16 cellular contexts compared by ENCODE assay signal in the genomic region with DNA sequence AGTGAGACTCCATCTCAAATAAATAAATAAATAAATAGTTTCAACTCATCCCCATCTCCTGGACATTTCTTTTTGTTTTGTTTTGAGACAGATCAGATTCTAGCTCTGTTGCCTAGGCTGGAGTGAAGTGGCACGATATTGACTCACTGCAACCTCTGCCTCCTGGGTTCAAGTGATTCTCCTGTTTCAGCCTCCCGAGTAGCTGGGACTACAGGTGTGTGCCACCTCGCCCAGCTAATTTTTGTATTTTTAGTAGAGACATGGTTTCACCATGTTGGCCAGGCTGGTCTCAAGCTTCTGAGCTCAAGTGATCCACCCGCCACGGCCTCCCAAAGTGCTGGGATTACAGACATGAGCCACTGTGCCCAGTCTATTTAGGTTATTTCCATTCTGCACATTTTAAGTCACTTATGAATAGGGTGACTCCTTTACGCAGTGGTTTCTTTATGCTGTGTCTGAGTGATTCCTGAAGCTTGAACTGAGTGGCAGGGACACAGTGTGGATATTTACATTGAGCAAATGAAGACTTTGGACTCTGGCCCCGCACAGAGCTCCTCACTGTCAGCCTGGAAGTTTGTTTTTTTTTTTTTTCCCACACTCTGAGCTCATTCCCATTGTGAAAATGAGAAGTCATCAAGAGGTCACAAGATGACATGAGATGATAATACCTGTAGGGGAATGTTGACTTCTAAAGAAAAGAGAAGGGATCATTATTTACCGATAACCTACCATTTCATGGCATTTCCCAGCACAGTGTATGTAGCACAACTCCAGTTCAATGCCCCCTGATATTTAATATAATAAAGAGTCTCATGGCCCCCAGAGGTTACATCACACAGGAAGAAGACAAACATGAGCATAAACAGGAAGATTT.
"Had no signal": no experiment of that assay in that cellular context is flagged by ENCODE, and none has a peak within 500 bp of the region (broad histone marks: within the 10 kb centered on the region; RNA-seq: fewer than 3 reads in every experiment).

No MANE protein-coding gene starts in this region.

- H3K36me3 Mint-ChIP-seq: stimulated activated memory B cell treated with anti-CD40 and anti-IgM and Interleukin-4, amounts not matched to agents 10 μg/mL and 1 μg/mL and 100 μg/mL, for 72 hours had no signal

- H3K4me3 Mint-ChIP-seq: activated CD8-positive, alpha-beta T cell treated with anti-CD3 and anti-CD28 coated beads for 36 hours; stimulated activated memory B cell treated with anti-CD40 and anti-IgM and Interleukin-4, amounts not matched to agents 10 μg/mL and 1 μg/mL and 100 μg/mL, for 72 hours had no signal

- H3K4me3 ChIP-seq: breast epithelium, esophagus squamous epithelium, left ventricle myocardium inferior, tibial artery had no signal

- H3K9me3 ChIP-seq: esophagus squamous epithelium, neutrophil, tibial artery had no signal

- H3K4me1 ChIP-seq: breast epithelium, esophagus squamous epithelium, left ventricle myocardium inferior, tibial artery had no signal

- H3K27me3 ChIP-seq: breast epithelium, neutrophil had no signal

- H3K27ac ChIP-seq: breast epithelium, esophagus squamous epithelium, left ventricle myocardium inferior, neutrophil, tibial artery had no signal

- DNase-seq: activated CD4-positive, alpha-beta T cell treated with anti-CD3 and anti-CD28 coated beads for 1 hour; activated CD8-positive, alpha-beta memory T cell treated with anti-CD3 and anti-CD28 coated beads, Interleukin-2, amount 50 U/mL, for 4 hours; activated CD8-positive, alpha-beta T cell treated with anti-CD3 and anti-CD28 coated beads for 36 hours; activated naive CD4-positive, alpha-beta T cell; aorta; esophagus squamous epithelium; foreskin fibroblast; glutamatergic neuron; left ventricle myocardium inferior; posterior cingulate gyrus; right cardiac atrium; SW 1271; tibial artery had no signal

- H3K4me1 Mint-ChIP-seq: stimulated activated memory B cell treated with anti-CD40 and anti-IgM and Interleukin-4, amounts not matched to agents 10 μg/mL and 1 μg/mL and 100 μg/mL, for 72 hours had no signal

- H3K27ac Mint-ChIP-seq: activated CD8-positive, alpha-beta T cell treated with anti-CD3 and anti-CD28 coated beads for 36 hours; stimulated activated memory B cell treated with anti-CD40 and anti-IgM and Interleukin-4, amounts not matched to agents 10 μg/mL and 1 μg/mL and 100 μg/mL, for 72 hours had no signal

- H3K36me3 ChIP-seq: breast epithelium, esophagus squamous epithelium, left ventricle myocardium inferior, neutrophil, tibial artery had no signal

- ATAC-seq: activated CD8-positive, alpha-beta T cell treated with anti-CD3 and anti-CD28 coated beads for 36 hours; right cardiac atrium; stimulated activated memory B cell treated with anti-CD40 and anti-IgM and Interleukin-4, amounts not matched to agents 10 μg/mL and 1 μg/mL and 100 μg/mL, for 72 hours had no signal

- H3K27me3 Mint-ChIP-seq: stimulated activated memory B cell treated with anti-CD40 and anti-IgM and Interleukin-4, amounts not matched to agents 10 μg/mL and 1 μg/mL and 100 μg/mL, for 72 hours had no signal
